ENCODE assay signal across 28 cellular contexts in genomic region chr12:64018524-64018923, GRCh38.
"Had no signal": no experiment of that assay in that cellular context is flagged by ENCODE, and none has a peak within 500 bp of the region (broad histone marks: within the 10 kb centered on the region; RNA-seq: fewer than 3 reads in every experiment).

No MANE protein-coding gene starts in this region.

- ATAC-seq: natural killer cell treated with Interleukin-12 subunit alpha and Interleukin-12 subunit beta and Interleukin-15 and Interleukin-18, amount 100 ng/mL, for 72 hours; pancreas; psoas muscle; right cardiac atrium; right lobe of liver; stimulated activated effector memory CD8-positive, alpha-beta T cell treated with anti-CD3 and anti-CD28 coated beads, Interleukin-12 subunit alpha, Interleukin-12 subunit beta, amount 100 ng/mL, for 72 hours; stimulated activated naive B cell treated with anti-CD40 and anti-IgM and Interleukin-4, amounts not matched to agents 10 μg/mL and 1 μg/mL and 100 μg/mL, for 72 hours had no signal

- H3K27me3 ChIP-seq: neutrophil, pancreas, right lobe of liver, sigmoid colon, stomach, thyroid gland, tibial nerve, upper lobe of left lung, vagina had no signal

- H3K9me3 Mint-ChIP-seq: natural killer cell treated with Interleukin-12 subunit alpha and Interleukin-12 subunit beta and Interleukin-15 and Interleukin-18, amount 100 ng/mL, for 72 hours; nephron progenitor cell; neural crest cell; stimulated activated effector memory CD8-positive, alpha-beta T cell treated with anti-CD3 and anti-CD28 coated beads, Interleukin-12 subunit alpha, Interleukin-12 subunit beta, amount 100 ng/mL, for 72 hours; stimulated activated naive B cell treated with anti-CD40 and anti-IgM and Interleukin-4, amounts not matched to agents 10 μg/mL and 1 μg/mL and 100 μg/mL, for 72 hours; stimulated activated naive CD8-positive, alpha-beta T cell treated with anti-CD3 and anti-CD28 coated beads, Interleukin-15, Interleukin-2, amounts not matched to agents 100 ng/mL and 50 ng/mL, for 24 hours had no signal

- H3K36me3 Mint-ChIP-seq: natural killer cell treated with Interleukin-12 subunit alpha and Interleukin-12 subunit beta and Interleukin-15 and Interleukin-18, amount 100 ng/mL, for 72 hours; stimulated activated effector memory CD8-positive, alpha-beta T cell treated with anti-CD3 and anti-CD28 coated beads, Interleukin-12 subunit alpha, Interleukin-12 subunit beta, amount 100 ng/mL, for 72 hours; stimulated activated naive B cell treated with anti-CD40 and anti-IgM and Interleukin-4, amounts not matched to agents 10 μg/mL and 1 μg/mL and 100 μg/mL, for 72 hours had no signal

- FAIRE-seq: pancreas, urothelium cell line had no signal

- H3K27ac ChIP-seq: neutrophil, pancreas, psoas muscle, right lobe of liver, sigmoid colon, stomach, thoracic aorta, thyroid gland, tibial nerve, upper lobe of left lung, vagina had no signal

- H3K4me1 ChIP-seq: pancreas, psoas muscle, right lobe of liver, sigmoid colon, stomach, tibial nerve, upper lobe of left lung, vagina had no signal

- H3K4me3 Mint-ChIP-seq: natural killer cell treated with Interleukin-12 subunit alpha and Interleukin-12 subunit beta and Interleukin-15 and Interleukin-18, amount 100 ng/mL, for 72 hours; nephron progenitor cell; neural crest cell; stimulated activated effector memory CD8-positive, alpha-beta T cell treated with anti-CD3 and anti-CD28 coated beads, Interleukin-12 subunit alpha, Interleukin-12 subunit beta, amount 100 ng/mL, for 72 hours; stimulated activated naive B cell treated with anti-CD40 and anti-IgM and Interleukin-4, amounts not matched to agents 10 μg/mL and 1 μg/mL and 100 μg/mL, for 72 hours; stimulated activated naive CD8-positive, alpha-beta T cell treated with anti-CD3 and anti-CD28 coated beads, Interleukin-15, Interleukin-2, amounts not matched to agents 100 ng/mL and 50 ng/mL, for 24 hours had no signal

- H3K4me3 ChIP-seq: pancreas, psoas muscle, right lobe of liver, sigmoid colon, stomach, thoracic aorta, thyroid gland, tibial nerve, upper lobe of left lung, vagina had no signal

- H3K27ac Mint-ChIP-seq: natural killer cell treated with Interleukin-12 subunit alpha and Interleukin-12 subunit beta and Interleukin-15 and Interleukin-18, amount 100 ng/mL, for 72 hours; nephron progenitor cell; progenitor cell of endocrine pancreas; stimulated activated effector memory CD8-positive, alpha-beta T cell treated with anti-CD3 and anti-CD28 coated beads, Interleukin-12 subunit alpha, Interleukin-12 subunit beta, amount 100 ng/mL, for 72 hours; stimulated activated naive B cell treated with anti-CD40 and anti-IgM and Interleukin-4, amounts not matched to agents 10 μg/mL and 1 μg/mL and 100 μg/mL, for 72 hours; stimulated activated naive CD8-positive, alpha-beta T cell treated with anti-CD3 and anti-CD28 coated beads, Interleukin-15, Interleukin-2, amounts not matched to agents 100 ng/mL and 50 ng/mL, for 24 hours had no signal

- H3K9me3 ChIP-seq: neutrophil, pancreas, psoas muscle, right lobe of liver, sigmoid colon, stomach, thoracic aorta, thyroid gland, tibial nerve, upper lobe of left lung, vagina had no signal

- DNase-seq: nephron progenitor cell; nucleus accumbens; pancreas; posterior cingulate gyrus; psoas muscle; right cardiac atrium; right lobe of liver; sigmoid colon; small intestine; stimulated activated CD4-positive, alpha-beta T cell treated with anti-CD3 and anti-CD28 coated beads, Interleukin-15, amount 100 ng/mL, for 24 hours; stimulated activated CD4-positive, alpha-beta T cell treated with anti-CD3 and anti-CD28 coated beads, Interleukin-2, amount 100 ng/mL, for 24 hours; stimulated activated CD4-positive, alpha-beta T cell treated with anti-CD3 and anti-CD28 coated beads, Interleukin-2, amount 100 ng/mL, for 48 hours; stimulated activated CD4-positive, alpha-beta T cell treated with anti-CD3 and anti-CD28 coated beads, Interleukin-4, amount 100 ng/mL, for 24 hours; stimulated activated naive B cell treated with anti-CD40 and anti-IgM and Interleukin-4, amounts not matched to agents 10 μg/mL and 1 μg/mL and 100 μg/mL, for 72 hours; stimulated activated naive CD4-positive, alpha-beta T cell treated with Interleukin-2 at 50 U/mL for 16 hours; stomach; upper lobe of left lung had no signal

- H3K27me3 Mint-ChIP-seq: progenitor cell of endocrine pancreas; stimulated activated naive B cell treated with anti-CD40 and anti-IgM and Interleukin-4, amounts not matched to agents 10 μg/mL and 1 μg/mL and 100 μg/mL, for 72 hours; stimulated activated naive CD8-positive, alpha-beta T cell treated with anti-CD3 and anti-CD28 coated beads, Interleukin-15, Interleukin-2, amounts not matched to agents 100 ng/mL and 50 ng/mL, for 24 hours had no signal

- H3K4me1 Mint-ChIP-seq: stimulated activated effector memory CD8-positive, alpha-beta T cell treated with anti-CD3 and anti-CD28 coated beads, Interleukin-12 subunit alpha, Interleukin-12 subunit beta, amount 100 ng/mL, for 72 hours; stimulated activated naive B cell treated with anti-CD40 and anti-IgM and Interleukin-4, amounts not matched to agents 10 μg/mL and 1 μg/mL and 100 μg/mL, for 72 hours had no signal

- H3K36me3 ChIP-seq: neutrophil, pancreas, right lobe of liver, sigmoid colon, stomach, thoracic aorta, thyroid gland, upper lobe of left lung, vagina had no signal
